ENCODE assay signal across 11 cellular contexts in the genomic region with DNA sequence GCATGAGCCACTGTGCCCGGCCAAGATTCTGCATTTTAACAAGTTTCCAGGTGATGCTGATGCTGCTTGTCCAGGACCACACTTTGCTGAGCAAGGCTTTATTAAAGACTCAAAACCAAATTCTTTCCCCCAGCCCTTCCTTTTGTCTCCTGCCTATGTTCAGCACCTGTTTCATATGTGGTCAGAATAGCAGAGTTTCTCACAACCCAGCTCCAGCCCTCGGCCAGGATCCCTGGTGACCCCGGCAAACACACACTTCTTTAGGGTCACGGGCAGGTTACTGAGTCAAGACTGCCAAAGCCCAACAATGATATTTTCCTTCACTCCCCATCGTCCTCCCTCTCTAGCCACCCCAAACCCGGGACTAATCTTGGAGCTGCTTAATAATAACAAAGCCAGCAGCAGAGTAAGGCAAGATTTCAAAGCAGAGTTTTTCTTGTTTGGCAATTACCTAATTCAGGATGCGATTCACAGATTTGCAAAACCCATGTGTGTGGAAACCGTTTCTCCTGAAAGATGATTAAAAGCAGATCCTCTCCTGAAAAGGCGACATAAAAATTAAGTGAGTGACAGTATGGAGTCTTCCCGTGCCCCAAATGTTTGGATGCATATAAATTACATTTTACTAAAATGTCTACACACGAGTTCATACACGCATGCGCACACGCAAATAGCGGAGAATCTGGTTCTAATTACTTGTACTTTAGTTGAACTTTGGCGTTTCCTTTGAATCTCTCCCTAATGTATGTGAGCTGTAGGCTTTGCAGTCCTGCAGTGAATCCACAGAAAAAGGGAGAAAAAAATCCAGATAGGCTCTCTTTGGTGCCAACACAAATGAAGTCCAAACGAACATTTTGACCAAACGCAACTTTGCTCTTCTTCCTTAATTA. TPM values are rescaled to one million over a fixed set of nuclear protein-coding genes. Genes with fewer than 3 reads are reported as not detected.
DNase-seq lines count a peak whose midpoint lies in the region; ATAC-seq and TF ChIP-seq lines count a peak whose summit lies in the region.
"Had no signal": no experiment of that assay in that cellular context is flagged by ENCODE, and none has a peak within 500 bp of the region (broad histone marks: within the 10 kb centered on the region; RNA-seq: fewer than 3 reads in every experiment).

No MANE protein-coding gene starts in this region.

- H3K27ac Mint-ChIP-seq in endodermal cell (peak overlapping the region; percentile 92), neural crest cell (ENCODE audit: unreplicated experiment) (no peak overlapping the region)
- H3K27ac Mint-ChIP-seq in activated naive CD8-positive, alpha-beta T cell treated with anti-CD3 and anti-CD28 coated beads, Interleukin-2, amount 50 U/mL, for 24 hours = no peak overlapping the region
- H3K27ac Mint-ChIP-seq in stimulated activated memory B cell treated with anti-CD40 and anti-IgM and Interleukin-4, amounts not matched to agents 10 μg/mL and 1 μg/mL and 100 μg/mL, for 72 hours = no peak overlapping the region

- H3K9me3 ChIP-seq in AG04450 (ENCODE audit: control insufficient read depth, insufficient read depth, low read length) (no peaks in the 10 kb centered on the region), IMR-90 (ENCODE audit: control insufficient read depth, insufficient read depth, low read length) (no peaks in the 10 kb centered on the region), endodermal cell (ENCODE audit: control insufficient read depth, low read length) (peaks cover 12% of the 10 kb centered on the region)

- dilution Hi-C loops in IMR-90 (cut with HindIII; ENCODE audit: low sequenced_read_pairs, unreplicated experiment) = no loop called here

- no peaks in the 10 kb centered on the region for H3K9me3 Mint-ChIP-seq in endodermal cell
- no peaks in the 10 kb centered on the region for H3K9me3 Mint-ChIP-seq in neural crest cell
- no peaks in the 10 kb centered on the region for H3K9me3 Mint-ChIP-seq in activated naive CD8-positive, alpha-beta T cell treated with anti-CD3 and anti-CD28 coated beads, Interleukin-2, amount 50 U/mL, for 24 hours
- no peaks in the 10 kb centered on the region for H3K9me3 Mint-ChIP-seq in stimulated activated memory B cell treated with anti-CD40 and anti-IgM and Interleukin-4, amounts not matched to agents 10 μg/mL and 1 μg/mL and 100 μg/mL, for 72 hours

- no peaks in the 10 kb centered on the region for H4K20me1 ChIP-seq in IMR-90 (ENCODE audit: insufficient read depth, low read length)

- H4K91ac ChIP-seq in IMR-90 (ENCODE audit: insufficient read depth, low read depth, low read length) = no peak overlapping the region

- no peak overlapping the region for H3K14ac ChIP-seq in IMR-90 (replicated peaks; ENCODE audit: low read depth, low read length)

- no peaks in the 10 kb centered on the region for H3K9me1 ChIP-seq in IMR-90 (ENCODE audit: insufficient read depth, low read length)

- TF ChIP-seq CTCF in AG04450 (IDR thresholded peaks at IDR 0.05; ENCODE audit: low read depth, low read length) (no peak), IMR-90 (conservative IDR thresholded peaks at IDR 0.05; ENCODE audit: low read depth, low read length) (no peak), endodermal cell (conservative IDR thresholded peaks at IDR 0.05) (no peak), neural crest cell (conservative IDR thresholded peaks at IDR 0.05) (no peak)

- in situ Hi-C loops in IMR-90 (cut with MboI; ENCODE audit: low sequenced_read_pairs) = no loop called here

- CTCF ChIA-PET in AG04450 (lab: Charles Lee) = interaction anchor here (1.3 to 1.6 kb wide), 3 partner anchors 13 to 139 kb away, joined by 3 to 8 read pairs (median 4); no protein-coding TSS in a partner anchor
- CTCF ChIA-PET in IMR-90 (lab: Yijun Ruan, JAX) = interaction anchor here (1.4 kb wide), 1 partner anchor 140 kb away, joined by 5 read pairs; no protein-coding TSS in a partner anchor

- H3K36me3 ChIP-seq in IMR-90 (ENCODE audit: control insufficient read depth, insufficient read depth, low read length) (no peaks in the 10 kb centered on the region), endodermal cell (ENCODE audit: control insufficient read depth, insufficient read depth, low read length) (peaks cover 17% of the 10 kb centered on the region)

- H3K4me3 ChIP-seq in AG04450 (ENCODE audit: low read depth, low read length) (peak overlapping the region; percentile 39), IMR-90 (ENCODE audit: insufficient read depth, low read depth, low read length) (no peak overlapping the region), endodermal cell (ENCODE audit: low read length) (no peak overlapping the region)

- H3K18ac ChIP-seq in IMR-90 (ENCODE audit: low read depth, low read length) = no peak overlapping the region

- no peak overlapping the region for H3K4ac ChIP-seq in IMR-90 (ENCODE audit: low read depth, low read length)

- no peak overlapping the region for H2BK120ac ChIP-seq in IMR-90 (ENCODE audit: low read depth, low read length)

- H2BK20ac ChIP-seq in IMR-90 (ENCODE audit: low read depth, low read length) = no peak overlapping the region

- peaks cover 4% of the 10 kb centered on the region for H3K4me1 ChIP-seq in IMR-90 (ENCODE audit: control insufficient read depth, insufficient read depth, low read length)
- peaks cover 46% of the 10 kb centered on the region for H3K4me1 ChIP-seq in endodermal cell (ENCODE audit: control insufficient read depth, insufficient read depth, low read length)

- H2BK5ac ChIP-seq in IMR-90 (ENCODE audit: low read depth, low read length, poor library complexity, severe bottlenecking) = no peak overlapping the region

- no peak overlapping the region for H3K56ac ChIP-seq in IMR-90 (ENCODE audit: extremely low read depth, insufficient read depth, low read length)

- no peak overlapping the region for H2AK9ac ChIP-seq in IMR-90 (replicated peaks; ENCODE audit: low read depth, low read length, poor library complexity)

- no peak overlapping the region for H2AK5ac ChIP-seq in IMR-90 (ENCODE audit: low read depth, low read length)

- no peak overlapping the region for H3K23ac ChIP-seq in IMR-90 (ENCODE audit: low read depth, low read length)

- WGBS in IMR-90 (ENCODE audit: extremely low coverage in 2 of 2, insufficient read length in 1 of 2), 2 experiments = 52% methylated on average over 2 of the region's 18 CpGs; no CpG with 5 or more reads in 1 of the 2 experiments
- 83 to 93% methylated on average over 14 to 18 of the region's 18 CpGs for WGBS in endodermal cell (ENCODE audit: insufficient coverage in 1 of 2, insufficient read length in 1 of 2), 2 experiments

- H3K27ac ChIP-seq in AG04450 (ENCODE audit: low read depth, low read length) (no peak overlapping the region), IMR-90 (ENCODE audit: insufficient read depth, low read length) (no peak overlapping the region), endodermal cell (ENCODE audit: low read depth, low read length) (peak overlapping the region; percentile 55)

- peak overlapping the region; percentile 67 for H3K4me2 ChIP-seq in IMR-90 (ENCODE audit: low read depth, low read length)

- no peak overlapping the region for H2BK15ac ChIP-seq in IMR-90 (ENCODE audit: low read depth, low read length)

- ATAC-seq in IMR-90 (ENCODE audit: low read depth) (peak; percentile 50), GM21381 (IDR thresholded peaks at IDR 0.05; ENCODE audit: unreplicated experiment) (no peak)
- ATAC-seq in activated naive CD8-positive, alpha-beta T cell treated with anti-CD3 and anti-CD28 coated beads, Interleukin-2, amount 50 U/mL, for 24 hours = no peak
- ATAC-seq in stimulated activated memory B cell treated with anti-CD40 and anti-IgM and Interleukin-4, amounts not matched to agents 10 μg/mL and 1 μg/mL and 100 μg/mL, for 72 hours = no peak

- H4K5ac ChIP-seq in IMR-90 (ENCODE audit: low read depth, low read length) = no peak overlapping the region

- TF ChIP-seq POLR2A in IMR-90 (IDR thresholded peaks at IDR 0.05; ENCODE audit: low read depth, low read length) = no peak

- H3K27me3 ChIP-seq in AG04450 (ENCODE audit: control insufficient read depth, insufficient read depth, low read length) = no peaks in the 10 kb centered on the region
- H3K27me3 ChIP-seq in IMR-90 (ENCODE audit: control insufficient read depth, insufficient read depth, low read length) = no peaks in the 10 kb centered on the region
- no peaks in the 10 kb centered on the region for H3K27me3 ChIP-seq in endodermal cell (ENCODE audit: control insufficient read depth, insufficient read depth, low read length, poor library complexity, severe bottlenecking)

- H3K27me3 Mint-ChIP-seq in endodermal cell (ENCODE audit: insufficient read depth) (no peaks in the 10 kb centered on the region), neural crest cell (ENCODE audit: low read depth) (no peaks in the 10 kb centered on the region)
- no peaks in the 10 kb centered on the region for H3K27me3 Mint-ChIP-seq in activated naive CD8-positive, alpha-beta T cell treated with anti-CD3 and anti-CD28 coated beads, Interleukin-2, amount 50 U/mL, for 24 hours
- no peaks in the 10 kb centered on the region for H3K27me3 Mint-ChIP-seq in stimulated activated memory B cell treated with anti-CD40 and anti-IgM and Interleukin-4, amounts not matched to agents 10 μg/mL and 1 μg/mL and 100 μg/mL, for 72 hours

- TF ChIP-seq RAD21 in IMR-90 (IDR thresholded peaks at IDR 0.05; ENCODE audit: low read length) = no peak

- no peaks in the 10 kb centered on the region for H3K79me1 ChIP-seq in IMR-90 (ENCODE audit: low read depth in 1 of 2, low read length in 2 of 2)

- POLR2A ChIA-PET in AG04450 (lab: Yijun Ruan, JAX) = interaction anchor here (0.5 kb wide), 1 partner anchor 18 kb away, joined by 3 read pairs; no protein-coding TSS in a partner anchor
- POLR2A ChIA-PET in IMR-90 (lab: Charles Lee; ENCODE audit: unreplicated experiment) = no interaction called here

- peak overlapping the region; percentile 5 for H2AFZ ChIP-seq in IMR-90 (replicated peaks; ENCODE audit: low read length, poor library complexity)

- no peak overlapping the region for H4K8ac ChIP-seq in IMR-90 (ENCODE audit: low read depth in 2 of 2, low read length in 2 of 2)

- H3K4me3 Mint-ChIP-seq in endodermal cell (peak overlapping the region; percentile 21), neural crest cell (peak overlapping the region; percentile 45)
- no peak overlapping the region for H3K4me3 Mint-ChIP-seq in activated naive CD8-positive, alpha-beta T cell treated with anti-CD3 and anti-CD28 coated beads, Interleukin-2, amount 50 U/mL, for 24 hours
- H3K4me3 Mint-ChIP-seq in stimulated activated memory B cell treated with anti-CD40 and anti-IgM and Interleukin-4, amounts not matched to agents 10 μg/mL and 1 μg/mL and 100 μg/mL, for 72 hours = no peak overlapping the region

- H3K4me1 Mint-ChIP-seq in endodermal cell (peaks cover 64% of the 10 kb centered on the region), neural crest cell (peaks cover 47% of the 10 kb centered on the region)
- H3K4me1 Mint-ChIP-seq in activated naive CD8-positive, alpha-beta T cell treated with anti-CD3 and anti-CD28 coated beads, Interleukin-2, amount 50 U/mL, for 24 hours = no peaks in the 10 kb centered on the region
- no peaks in the 10 kb centered on the region for H3K4me1 Mint-ChIP-seq in stimulated activated memory B cell treated with anti-CD40 and anti-IgM and Interleukin-4, amounts not matched to agents 10 μg/mL and 1 μg/mL and 100 μg/mL, for 72 hours

- H3K9ac ChIP-seq in IMR-90 (ENCODE audit: low read depth, low read length) (no peak overlapping the region), endodermal cell (ENCODE audit: extremely low read depth, low read length, poor library complexity, severe bottlenecking) (peak overlapping the region; percentile 63)

- peaks cover 22% of the 10 kb centered on the region for H3K36me3 Mint-ChIP-seq in endodermal cell (ENCODE audit: low read depth)
- no peaks in the 10 kb centered on the region for H3K36me3 Mint-ChIP-seq in neural crest cell (ENCODE audit: low read depth)
- H3K36me3 Mint-ChIP-seq in activated naive CD8-positive, alpha-beta T cell treated with anti-CD3 and anti-CD28 coated beads, Interleukin-2, amount 50 U/mL, for 24 hours (ENCODE audit: low read depth) = no peaks in the 10 kb centered on the region
- no peaks in the 10 kb centered on the region for H3K36me3 Mint-ChIP-seq in stimulated activated memory B cell treated with anti-CD40 and anti-IgM and Interleukin-4, amounts not matched to agents 10 μg/mL and 1 μg/mL and 100 μg/mL, for 72 hours

- no TSS peak for BruUV-seq in IMR-90 (replicated peaks; lab: Mats Ljungman, UMichigan)

- intact Hi-C loops in IMR-90 (cut with micrococcal nuclease) = no loop called here

- DNase-seq in AG04450 (ENCODE audit: low read depth, low spot score) (peak; percentile 39), IMR-90 (peak; percentile 51), endodermal cell (no peak), neural crest cell (ENCODE audit: low read depth, low spot score) (no peak), NCI-H2029 treated with DMSO at 0.1 percent for 48 hours (lab: John Stamatoyannopoulos, UW) (no peak)
- DNase-seq in activated naive CD8-positive, alpha-beta T cell treated with anti-CD3 and anti-CD28 coated beads, Interleukin-2, amount 50 U/mL, for 24 hours = no peak
- DNase-seq: activated T-cell treated with anti-CD3 and anti-CD28 coated beads, Interleukin-2, amount 50 U/mL, for 1 hour; retina; T-helper 9 cell had no signal

RNA-seq across cellular contexts. Expression of a gene that starts 25.7 kb away (rescaled TPM):
- polyA plus RNA-seq in AG04450 (2011; rRNA removed) (0.46 and 0.51 TPM in 2 replicates), IMR-90 (2012; rRNA removed) (0.52 and 0.53 TPM in 2 replicates)
- 0.91 and 1.6 TPM in 2 replicates for polyA minus RNA-seq in AG04450 (2011; rRNA and poly(A)+ RNA removed)
- total RNA-seq in IMR-90 (2012; rRNA removed) (1.4 TPM in 2 replicates), endodermal cell (10 to 100 TPM; 21.5 to 21.9 TPM), neural crest cell (0.98 and 1.9 TPM in 2 replicates)
- polyA plus RNA-seq in IMR-90 (2012; cell fraction: cytosol; rRNA removed) = 0.14 and 0.45 TPM in 2 replicates
- 0.10 and 0.48 TPM in 2 replicates for polyA plus RNA-seq in IMR-90 (2012; cell fraction: nucleus; rRNA removed; ENCODE audit: low replicate concordance)
- 10.8 TPM for polyA plus RNA-seq in endodermal cell (2013, experiment 1 of 2)
- 8.2 TPM for polyA plus RNA-seq in endodermal cell (2013, experiment 2 of 2)

Comparison
In these comparisons a context has a peak if more than half of its experiments do, and no peak if none do; other contexts are left out.
1. DNase-seq: peak in AG04450 (single experiment) and IMR-90 (single experiment); none in endodermal cell (single experiment), neural crest cell (single experiment), NCI-H2029 treated with DMSO at 0.1 percent for 48 hours (single experiment) and activated naive CD8-positive, alpha-beta T cell treated with anti-CD3 and anti-CD28 coated beads, Interleukin-2, amount 50 U/mL, for 24 hours (single experiment).
2. H3K4me3 Mint-ChIP-seq: peak in endodermal cell (single experiment) and neural crest cell (single experiment); none in activated naive CD8-positive, alpha-beta T cell treated with anti-CD3 and anti-CD28 coated beads, Interleukin-2, amount 50 U/mL, for 24 hours (single experiment) and stimulated activated memory B cell treated with anti-CD40 and anti-IgM and Interleukin-4, amounts not matched to agents 10 μg/mL and 1 μg/mL and 100 μg/mL, for 72 hours (single experiment).